In genomic region chr21:17611414-17612022, GRCh38 we compare ENCODE assay signal across 8 cellular contexts. TPM values are rescaled to one million over a fixed set of nuclear protein-coding genes. Genes with fewer than 3 reads are reported as not detected.
A peak's percentile ranks its signal among the peaks of the same experiment; 100 is the strongest.
DNase-seq lines count a peak whose midpoint lies in the region; ATAC-seq and TF ChIP-seq lines count a peak whose summit lies in the region.

No MANE protein-coding gene starts in this region.

- peak overlapping the region; percentile 89 for H3K27ac Mint-ChIP-seq in CD4-positive, alpha-beta T cell

- no peaks in the 10 kb centered on the region for H3K9me3 Mint-ChIP-seq in CD4-positive, alpha-beta T cell

- peaks cover 10% of the 10 kb centered on the region for H3K4me1 ChIP-seq in mononuclear cell (ENCODE audit: insufficient read depth, low read length)

- no peaks in the 10 kb centered on the region for H3K27me3 Mint-ChIP-seq in CD4-positive, alpha-beta T cell

- H3K27me3 ChIP-seq in CD4-positive, alpha-beta T cell (ENCODE audit: control insufficient read depth, insufficient read depth, low read length) = no peaks in the 10 kb centered on the region
- no peaks in the 10 kb centered on the region for H3K27me3 ChIP-seq in mononuclear cell (ENCODE audit: insufficient read depth, low read length)

- CTCF ChIA-PET in CD4-positive, alpha-beta T cell (lab: Charles Lee) = interaction anchor here (0.8 to 1.7 kb wide), 4 partner anchors 14 to 225 kb away, joined by 3 to 4 read pairs (median 3); partner anchors contain the start of gene CXADR

- ATAC-seq in CD4-positive, alpha-beta T cell (ENCODE audit: poor library complexity) = peak; percentile 69
- ATAC-seq in GM19328 (IDR thresholded peaks at IDR 0.05; ENCODE audit: unreplicated experiment) (peak; percentile 52), HG03460 (IDR thresholded peaks at IDR 0.05; ENCODE audit: unreplicated experiment) (peak; percentile 58)

- DNase-seq in CD4-positive, alpha-beta T cell = peak; percentile 54 to 73 (median 64)
- DNase-seq in NOMO-1 (lab: John Stamatoyannopoulos, UW; ENCODE audit: unreplicated experiment in 2 of 2) (peak; percentile 73 to 76), epithelial cell of esophagus (ENCODE audit: low read depth) (peak; percentile 92)
- peak; percentile 84 for DNase-seq in activated CD8-positive, alpha-beta memory T cell treated with anti-CD3 and anti-CD28 coated beads, Interleukin-2, amount 50 U/mL, for 4 hours
- DNase-seq in stimulated activated CD8-positive, alpha-beta memory T cell treated with anti-CD3 and anti-CD28 coated beads, Interleukin-2, amount 100 ng/mL, for 1 hour (ENCODE audit: low read depth in 2 of 2) = peak; percentile 53 to 61

- H3K27ac ChIP-seq in CD4-positive, alpha-beta T cell (ENCODE audit: low read depth, low read length) = peak overlapping the region; percentile 58

- H3K4me3 ChIP-seq in epithelial cell of esophagus (ENCODE audit: low read length) (peak overlapping the region; percentile 91), mononuclear cell (ENCODE audit: low read length) (peak overlapping the region; percentile 65)

- no peaks in the 10 kb centered on the region for H3K9me3 ChIP-seq in CD4-positive, alpha-beta T cell (ENCODE audit: control insufficient read depth, low read length)
- H3K9me3 ChIP-seq in mononuclear cell (ENCODE audit: low read depth, low read length) = no peaks in the 10 kb centered on the region

- H3K36me3 Mint-ChIP-seq in CD4-positive, alpha-beta T cell (ENCODE audit: low read depth) = peaks cover 21% of the 10 kb centered on the region

- TF ChIP-seq CTCF in CD4-positive, alpha-beta T cell (IDR thresholded peaks at IDR 0.05) = no peak
- TF ChIP-seq CTCF in epithelial cell of esophagus (IDR thresholded peaks at IDR 0.05; ENCODE audit: insufficient read depth, low read depth, low read length, missing control alignments) = peak; percentile 13

- H3K4me3 Mint-ChIP-seq in CD4-positive, alpha-beta T cell = peak overlapping the region; percentile 93

- POLR2A ChIA-PET in CD4-positive, alpha-beta T cell (lab: Charles Lee) = interaction anchor here (0.9 to 2.1 kb wide), 5 partner anchors 9 to 1881 kb away, joined by 3 to 13 read pairs (median 4); partner anchors contain the start of genes C21orf91 and USP25

- H3K4me1 Mint-ChIP-seq in CD4-positive, alpha-beta T cell (ENCODE audit: low read depth) = peaks cover 40% of the 10 kb centered on the region

- intact Hi-C loops in CD4-positive, alpha-beta T cell (cut with DNase I, micrococcal nuclease) = loop anchor here (2.0 to 10.0 kb wide), 5 partner anchors 99 to 1887 kb away; partner anchors contain the start of genes C21orf91 (in 2 of the 2), CXADR (in 2 of the 2) and USP25 (in 1 of the 2)

RNA-seq across cellular contexts. Expression of gene BTG3, which starts 1.2 kb away (rescaled TPM):
- 10 to 100 TPM; 81.9 to 84.0 TPM for total RNA-seq in CD4-positive, alpha-beta T cell
- total RNA-seq in mononuclear cell = 68.6 TPM

Comparison
In these comparisons a context has a peak if more than half of its experiments do, and no peak if none do; other contexts are left out.
1. Peak in every context shown above with its lines: DNase-seq, ATAC-seq, H3K4me3 ChIP-seq and H3K27ac ChIP-seq.